In genomic region chr17:8141046-8141445, GRCh38 we compare ENCODE assay signal across 21 cellular contexts. TPM values are rescaled to one million over a fixed set of nuclear protein-coding genes. Genes with fewer than 3 reads are reported as not detected.
DNase-seq lines count a peak whose midpoint lies in the region; ATAC-seq and TF ChIP-seq lines count a peak whose summit lies in the region.
"Had no signal": no experiment of that assay in that cellular context is flagged by ENCODE, and none has a peak within 500 bp of the region (broad histone marks: within the 10 kb centered on the region; RNA-seq: fewer than 3 reads in every experiment).

No MANE protein-coding gene starts in this region.

- H3K27ac Mint-ChIP-seq in activated CD8-positive, alpha-beta T cell treated with anti-CD3 and anti-CD28 coated beads, Interleukin-2, amount 10 ng/mL, durations not matched to agents 7 days and 5 days: peak overlapping the region; percentile 25
- H3K27ac Mint-ChIP-seq in activated CD8-positive, alpha-beta T cell treated with anti-CD3 and anti-CD28 coated beads for 36 hours: no peak overlapping the region
- peak overlapping the region in 5 of 9 donors; percentile 48 to 74 (median 71) for H3K27ac Mint-ChIP-seq in naive thymus-derived CD4-positive, alpha-beta T cell

- POLR2A ChIA-PET in activated CD8-positive, alpha-beta T cell treated with anti-CD3 and anti-CD28 coated beads, Interleukin-2, amount 10 ng/mL, durations not matched to agents 7 days and 5 days (lab: Charles Lee): interaction anchor here (1.3 to 6.2 kb wide), 4 partner anchors 9 to 32 kb away, joined by 4 to 66 read pairs (median 22); partner anchors contain the start of gene PER1
- POLR2A ChIA-PET in activated CD8-positive, alpha-beta T cell treated with anti-CD3 and anti-CD28 coated beads for 36 hours (lab: Charles Lee): interaction anchor here (0.5 to 12.8 kb wide), 8 partner anchors 14 to 107 kb away, joined by 3 to 228 read pairs (median 4); partner anchors contain the start of genes ALOXE3, PER1 and VAMP2
- POLR2A ChIA-PET in naive thymus-derived CD4-positive, alpha-beta T cell (lab: Charles Lee): interaction anchor here (1.0 to 6.2 kb wide), 9 partner anchors 8 to 106 kb away, joined by 3 to 136 read pairs (median 7); partner anchors contain the start of genes CTC1, HES7 and PER1

- H3K27me3 ChIP-seq in mammary epithelial cell (ENCODE audit: insufficient read depth, low read length) (no peaks in the 10 kb centered on the region), stomach (no peaks in the 10 kb centered on the region)
- H3K27me3 ChIP-seq in naive thymus-derived CD4-positive, alpha-beta T cell (ENCODE audit: control insufficient read depth in 2 of 2, insufficient read depth in 2 of 2, low read length in 2 of 2): no peaks in the 10 kb centered on the region
- H3K27me3 ChIP-seq: BLaER1 treated with 17β-estradiol and CSF1 and Interleukin-3, amounts not matched to agents 10 nM and 100 nM; suprapubic skin had no signal

- no peak for TF ChIP-seq POLR2A in stomach (IDR thresholded peaks at IDR 0.05)

- peaks cover 3% of the 10 kb centered on the region for H3K27me3 Mint-ChIP-seq in activated CD8-positive, alpha-beta T cell treated with anti-CD3 and anti-CD28 coated beads, Interleukin-2, amount 10 ng/mL, durations not matched to agents 7 days and 5 days (ENCODE audit: low read depth)
- H3K27me3 Mint-ChIP-seq in activated CD8-positive, alpha-beta T cell treated with anti-CD3 and anti-CD28 coated beads for 36 hours: peaks cover 3% of the 10 kb centered on the region
- H3K27me3 Mint-ChIP-seq in naive thymus-derived CD4-positive, alpha-beta T cell: peaks cover 0 to 8% (median 0%) of the 10 kb centered on the region in 5 donors
- H3K27me3 Mint-ChIP-seq: effector memory CD8-positive, alpha-beta T cell had no signal

- H3K9ac ChIP-seq in mammary epithelial cell (ENCODE audit: insufficient read depth, low read length): no peak overlapping the region

- peaks cover 36% of the 10 kb centered on the region for H3K36me3 Mint-ChIP-seq in activated CD8-positive, alpha-beta T cell treated with anti-CD3 and anti-CD28 coated beads, Interleukin-2, amount 10 ng/mL, durations not matched to agents 7 days and 5 days (ENCODE audit: low read depth)
- peaks cover 35% of the 10 kb centered on the region for H3K36me3 Mint-ChIP-seq in activated CD8-positive, alpha-beta T cell treated with anti-CD3 and anti-CD28 coated beads for 36 hours (ENCODE audit: low read depth)
- H3K36me3 Mint-ChIP-seq in naive thymus-derived CD4-positive, alpha-beta T cell: peaks cover 5 to 29% (median 8%) of the 10 kb centered on the region in 5 donors

- dilution Hi-C loops in mammary epithelial cell (cut with HindIII; ENCODE audit: low sequenced_read_pairs): no loop called here

- TF ChIP-seq EP300 in stomach (IDR thresholded peaks at IDR 0.05): no peak

- H3K4me3 ChIP-seq in mammary epithelial cell (replicated peaks in 1 of 3; ENCODE audit: insufficient read depth in 1 of 3, low read depth in 2 of 3, low read length in 3 of 3) (no peak overlapping the region), stomach (no peak overlapping the region)
- H3K4me3 ChIP-seq in naive thymus-derived CD4-positive, alpha-beta T cell (ENCODE audit: low read length): no peak overlapping the region
- H3K4me3 ChIP-seq: A549; BLaER1 treated with 17β-estradiol and CSF1 and Interleukin-3, amounts not matched to agents 10 nM and 100 nM; smooth muscle cell; suprapubic skin had no signal

- no peak for DNase-seq in activated CD8-positive, alpha-beta T cell treated with anti-CD3 and anti-CD28 coated beads, Interleukin-2, amount 10 ng/mL, durations not matched to agents 7 days and 5 days
- DNase-seq in activated CD8-positive, alpha-beta T cell treated with anti-CD3 and anti-CD28 coated beads for 36 hours: no peak
- DNase-seq in mammary epithelial cell (no peak), stomach (no peak), mucosa of gallbladder (ENCODE audit: low spot score) (no peak), KBM-7 (no peak)
- DNase-seq in naive thymus-derived CD4-positive, alpha-beta T cell: peak in 3 of 9 donors; percentile 10 to 14 (median 10)
- DNase-seq in stimulated activated CD4-positive, alpha-beta T cell treated with anti-CD3 and anti-CD28 coated beads, Interleukin-4, amount 100 ng/mL, for 1 hour: no peak
- DNase-seq: DMS53; NCI-H2029 treated with DMSO at 0.1 percent for 48 hours; NCI-H510A; nucleus accumbens; SHP77; stimulated activated CD8-positive, alpha-beta memory T cell treated with anti-CD3 and anti-CD28 coated beads, Interleukin-4, amount 100 ng/mL, for 48 hours had no signal

- TF ChIP-seq CTCF in activated CD8-positive, alpha-beta T cell treated with anti-CD3 and anti-CD28 coated beads for 36 hours (IDR thresholded peaks at IDR 0.05): no peak
- TF ChIP-seq CTCF in mammary epithelial cell (conservative IDR thresholded peaks at IDR 0.05 in 1 of 2, IDR thresholded peaks at IDR 0.05 in 1 of 2; ENCODE audit: extremely low read depth in 1 of 2, insufficient read depth in 1 of 2, low read depth in 1 of 2, low read length in 2 of 2) (no peak), stomach (IDR thresholded peaks at IDR 0.05) (no peak)

- no peaks in the 10 kb centered on the region for H3K9me3 Mint-ChIP-seq in activated CD8-positive, alpha-beta T cell treated with anti-CD3 and anti-CD28 coated beads, Interleukin-2, amount 10 ng/mL, durations not matched to agents 7 days and 5 days (ENCODE audit: insufficient read depth)
- H3K9me3 Mint-ChIP-seq in activated CD8-positive, alpha-beta T cell treated with anti-CD3 and anti-CD28 coated beads for 36 hours: no peaks in the 10 kb centered on the region
- peaks cover 0 to 25% (median 0%) of the 10 kb centered on the region in 11 donors for H3K9me3 Mint-ChIP-seq in naive thymus-derived CD4-positive, alpha-beta T cell
- H3K9me3 Mint-ChIP-seq: effector memory CD8-positive, alpha-beta T cell had no signal

- CTCF ChIA-PET in activated CD8-positive, alpha-beta T cell treated with anti-CD3 and anti-CD28 coated beads, Interleukin-2, amount 10 ng/mL, durations not matched to agents 7 days and 5 days (lab: Charles Lee): interaction anchor here (0.9 to 8.3 kb wide), 4 partner anchors 15 to 154 kb away, joined by 3 to 165 read pairs (median 3); partner anchors contain the start of genes PER1, SLC25A35 and VAMP2
- CTCF ChIA-PET in activated CD8-positive, alpha-beta T cell treated with anti-CD3 and anti-CD28 coated beads for 36 hours (lab: Charles Lee): interaction anchor here (1.2 to 9.0 kb wide), 3 partner anchors 10 to 32 kb away, joined by 3 to 63 read pairs (median 4); partner anchors contain the start of gene ALOXE3
- CTCF ChIA-PET in mammary epithelial cell (lab: Charles Lee; ENCODE audit: low non-redundant PET): no interaction called here
- CTCF ChIA-PET in naive thymus-derived CD4-positive, alpha-beta T cell (lab: Charles Lee): interaction anchor here (0.8 to 4.0 kb wide), 9 partner anchors 10 to 160 kb away, joined by 3 to 26 read pairs (median 4); partner anchors contain the start of gene ALOXE3

- H3K4me3 Mint-ChIP-seq in activated CD8-positive, alpha-beta T cell treated with anti-CD3 and anti-CD28 coated beads, Interleukin-2, amount 10 ng/mL, durations not matched to agents 7 days and 5 days: no peak overlapping the region
- no peak overlapping the region for H3K4me3 Mint-ChIP-seq in activated CD8-positive, alpha-beta T cell treated with anti-CD3 and anti-CD28 coated beads for 36 hours
- peak overlapping the region in 2 of 10 donors; percentile 6 to 42 for H3K4me3 Mint-ChIP-seq in naive thymus-derived CD4-positive, alpha-beta T cell

- BruUV-seq in mammary epithelial cell (replicated peaks; lab: Mats Ljungman, UMichigan): TSS peak; percentile 0

- intact Hi-C loops in activated CD8-positive, alpha-beta T cell treated with anti-CD3 and anti-CD28 coated beads for 36 hours (cut with micrococcal nuclease): no loop called here
- intact Hi-C loops in mammary epithelial cell (cut with micrococcal nuclease): no loop called here
- intact Hi-C loops in naive thymus-derived CD4-positive, alpha-beta T cell (cut with micrococcal nuclease): no loop called here
- intact Hi-C loops in stomach (cut with DNase I; ENCODE audit: low total_unique reads): no loop called here

- H3K4me1 Mint-ChIP-seq in activated CD8-positive, alpha-beta T cell treated with anti-CD3 and anti-CD28 coated beads, Interleukin-2, amount 10 ng/mL, durations not matched to agents 7 days and 5 days (ENCODE audit: low read depth): peaks cover 5% of the 10 kb centered on the region
- no peaks in the 10 kb centered on the region for H3K4me1 Mint-ChIP-seq in activated CD8-positive, alpha-beta T cell treated with anti-CD3 and anti-CD28 coated beads for 36 hours (ENCODE audit: low read depth)
- H3K4me1 Mint-ChIP-seq in naive thymus-derived CD4-positive, alpha-beta T cell: peaks cover 0 to 7% (median 0%) of the 10 kb centered on the region in 7 donors

- no peak overlapping the region for H3K4me2 ChIP-seq in mammary epithelial cell (ENCODE audit: insufficient read depth, low read depth, low read length)
- H3K4me2 ChIP-seq: A549; BLaER1 treated with 17β-estradiol and CSF1 and Interleukin-3, amounts not matched to agents 10 nM and 100 nM; smooth muscle cell had no signal

- H3K36me3 ChIP-seq in mammary epithelial cell (ENCODE audit: insufficient read depth, low read length) (peaks cover 14% of the 10 kb centered on the region), stomach (peaks cover 66 to 68% (median 68%) of the 10 kb centered on the region in 4 donors)
- peaks cover 0 to 59% (median 10%) of the 10 kb centered on the region in 3 experiments for H3K36me3 ChIP-seq in naive thymus-derived CD4-positive, alpha-beta T cell (ENCODE audit: control insufficient read depth in 2 of 3, insufficient read depth in 3 of 3, low read length in 3 of 3)

- no peaks in the 10 kb centered on the region for H4K20me1 ChIP-seq in mammary epithelial cell (ENCODE audit: insufficient read depth, low read length)

- H3K9me3 ChIP-seq in mammary epithelial cell (replicated peaks; ENCODE audit: insufficient read depth, low read length) (no peaks in the 10 kb centered on the region), stomach (no peaks in the 10 kb centered on the region)
- no peaks in the 10 kb centered on the region for H3K9me3 ChIP-seq in naive thymus-derived CD4-positive, alpha-beta T cell (ENCODE audit: control insufficient read depth in 2 of 3, low read length in 3 of 3)
- H3K9me3 ChIP-seq: A549; BLaER1 treated with 17β-estradiol and CSF1 and Interleukin-3, amounts not matched to agents 10 nM and 100 nM; suprapubic skin had no signal

- H3K27ac ChIP-seq in mammary epithelial cell (ENCODE audit: insufficient read depth, low read depth, low read length) (no peak overlapping the region), stomach (peak overlapping the region in 3 of 5 donors; percentile 86 to 100 (median 93))
- no peak overlapping the region for H3K27ac ChIP-seq in naive thymus-derived CD4-positive, alpha-beta T cell (ENCODE audit: low read depth, low read length)
- H3K27ac ChIP-seq: A549; BLaER1 treated with 17β-estradiol and CSF1 and Interleukin-3, amounts not matched to agents 10 nM and 100 nM; suprapubic skin had no signal

- no peak overlapping the region for H2AFZ ChIP-seq in mammary epithelial cell (ENCODE audit: low read depth, low read length)

- no peak for ATAC-seq in activated CD8-positive, alpha-beta T cell treated with anti-CD3 and anti-CD28 coated beads, Interleukin-2, amount 10 ng/mL, durations not matched to agents 7 days and 5 days
- ATAC-seq in activated CD8-positive, alpha-beta T cell treated with anti-CD3 and anti-CD28 coated beads for 36 hours: no peak
- ATAC-seq in naive thymus-derived CD4-positive, alpha-beta T cell: no peak
- ATAC-seq: A549; effector memory CD8-positive, alpha-beta T cell had no signal

- 100% methylated on average over 5 of the region's 7 CpGs for WGBS in mammary epithelial cell (ENCODE audit: low coverage, missing lambda C conversion rate)
- WGBS in stomach, 5 donors: 84 to 95% (median 90%) methylated on average over 7 of the region's 7 CpGs

- in situ Hi-C loops in mammary epithelial cell (cut with MboI; ENCODE audit: low sequenced_read_pairs in 2 of 2) (no loop called here), KBM-7 (cut with MboI; ENCODE audit: low pct_unique_long_range_greater_than_20kb, low sequenced_read_pairs) (no loop called here)

- no peaks in the 10 kb centered on the region for H3K79me2 ChIP-seq in mammary epithelial cell (ENCODE audit: insufficient read depth, low read length)

- H3K4me1 ChIP-seq in mammary epithelial cell (ENCODE audit: insufficient read depth, low read length) (peaks cover 10% of the 10 kb centered on the region), stomach (peaks cover 22 to 65% (median 42%) of the 10 kb centered on the region in 4 donors)
- peaks cover 8 to 17% of the 10 kb centered on the region in 2 donors for H3K4me1 ChIP-seq in naive thymus-derived CD4-positive, alpha-beta T cell (ENCODE audit: control insufficient read depth in 2 of 2, insufficient read depth in 2 of 2, low read length in 2 of 2)

RNA-seq across cellular contexts. Expression of gene PER1, which starts 11.2 kb away (rescaled TPM):
- total RNA-seq in activated CD8-positive, alpha-beta T cell treated with anti-CD3 and anti-CD28 coated beads, Interleukin-2, amount 10 ng/mL, durations not matched to agents 7 days and 5 days: 10 to 100 TPM; 35.0 to 38.1 TPM
- 100 to 1,000 TPM; 123 to 129 TPM for total RNA-seq in activated CD8-positive, alpha-beta T cell treated with anti-CD3 and anti-CD28 coated beads for 36 hours
- 10 to 100 TPM; 26.8 to 97.9 TPM for total RNA-seq in mammary epithelial cell
- 16.8 TPM for polyA plus RNA-seq in mammary epithelial cell
- 96.6 TPM for polyA minus RNA-seq in mammary epithelial cell
- total RNA-seq in naive thymus-derived CD4-positive, alpha-beta T cell: 1,000 to 10,000 TPM in 2 of 5 experiments, 10 to 100 TPM in 3; 40.1 to 1,786 (median 95.0) TPM
- polyA plus RNA-seq in naive thymus-derived CD4-positive, alpha-beta T cell: 10 to 100 TPM in 1 of 2 donors, 1 to 10 TPM in 1; 7.9 to 12.1 TPM
- 100 to 1,000 TPM in 3 of 5 donors, 10 to 100 TPM in 2; 16.2 to 163 (median 137) TPM for total RNA-seq in stomach
- 10 to 100 TPM; 47.2 to 69.4 (median 66.7) TPM for polyA plus RNA-seq in stomach
- total RNA-seq in mucosa of gallbladder: 123 TPM

RNA-seq across cellular contexts. Expression of gene HES7, which starts 17.1 kb away (rescaled TPM):
- total RNA-seq in activated CD8-positive, alpha-beta T cell treated with anti-CD3 and anti-CD28 coated beads, Interleukin-2, amount 10 ng/mL, durations not matched to agents 7 days and 5 days: under 1 TPM in 1 of 2 experiments, not detected in 1; 0.29 TPM
- total RNA-seq in activated CD8-positive, alpha-beta T cell treated with anti-CD3 and anti-CD28 coated beads for 36 hours: 1 to 10 TPM; 4.0 to 4.9 TPM
- 1 to 10 TPM in 1 of 2 donors, under 1 TPM in 1; 0.33 to 1.9 TPM for total RNA-seq in mammary epithelial cell
- polyA plus RNA-seq in mammary epithelial cell: 0.34 TPM
- polyA minus RNA-seq in mammary epithelial cell: not detected
- total RNA-seq in naive thymus-derived CD4-positive, alpha-beta T cell: under 1 TPM; 0.22 to 0.98 (median 0.41) TPM
- polyA plus RNA-seq in naive thymus-derived CD4-positive, alpha-beta T cell: not detected
- total RNA-seq in stomach: not detected
- under 1 TPM in 2 of 3 donors, not detected in 1; 0.58 to 0.92 TPM for polyA plus RNA-seq in stomach
- 0.78 TPM for total RNA-seq in mucosa of gallbladder
- total RNA-seq: mesenteric fat pad, smooth muscle cell, suprapubic skin had no signal
- polyA plus RNA-seq: smooth muscle cell had no signal

RNA-seq across cellular contexts. Expression of gene VAMP2, which starts 21.7 kb away (rescaled TPM):
- total RNA-seq in activated CD8-positive, alpha-beta T cell treated with anti-CD3 and anti-CD28 coated beads, Interleukin-2, amount 10 ng/mL, durations not matched to agents 7 days and 5 days: 10 to 100 TPM; 56.3 to 56.7 TPM
- 10 to 100 TPM; 30.0 to 33.7 TPM for total RNA-seq in activated CD8-positive, alpha-beta T cell treated with anti-CD3 and anti-CD28 coated beads for 36 hours
- 10 to 100 TPM in 1 of 2 donors, 1 to 10 TPM in 1; 9.2 to 30.8 TPM for total RNA-seq in mammary epithelial cell
- polyA plus RNA-seq in mammary epithelial cell: 7.2 TPM
- polyA minus RNA-seq in mammary epithelial cell: 18.0 TPM
- total RNA-seq in naive thymus-derived CD4-positive, alpha-beta T cell: 100 to 1,000 TPM in 4 of 5 experiments, 10 to 100 TPM in 1; 87.1 to 256 (median 210) TPM
- 10 to 100 TPM; 75.0 to 75.1 TPM for polyA plus RNA-seq in naive thymus-derived CD4-positive, alpha-beta T cell
- 100 to 1,000 TPM in 1 of 5 donors, 10 to 100 TPM in 2, 1 to 10 TPM in 2; 6.7 to 104 (median 17.3) TPM for total RNA-seq in stomach
- 10 to 100 TPM; 32.4 to 58.8 (median 43.1) TPM for polyA plus RNA-seq in stomach
- total RNA-seq in mucosa of gallbladder: 73.8 TPM

RNA-seq across cellular contexts. Expression of gene ALOXE3, which starts 22.7 kb away (rescaled TPM):
- total RNA-seq in activated CD8-positive, alpha-beta T cell treated with anti-CD3 and anti-CD28 coated beads, Interleukin-2, amount 10 ng/mL, durations not matched to agents 7 days and 5 days: not detected
- under 1 TPM in 1 of 2 experiments, not detected in 1; 0.09 TPM for total RNA-seq in activated CD8-positive, alpha-beta T cell treated with anti-CD3 and anti-CD28 coated beads for 36 hours
- 10 to 100 TPM in 1 of 2 donors, 1 to 10 TPM in 1; 3.8 to 27.6 TPM for total RNA-seq in mammary epithelial cell
- 9.2 TPM for polyA plus RNA-seq in mammary epithelial cell
- 5.9 TPM for polyA minus RNA-seq in mammary epithelial cell
- total RNA-seq in naive thymus-derived CD4-positive, alpha-beta T cell: 1 to 10 TPM in 1 of 5 experiments, under 1 TPM in 3, not detected in 1; 0.22 to 1.6 (median 0.75) TPM
- polyA plus RNA-seq in naive thymus-derived CD4-positive, alpha-beta T cell: 1 to 10 TPM in 1 of 2 donors, under 1 TPM in 1; 0.11 to 1.6 TPM
- not detected for total RNA-seq in stomach
- under 1 TPM in 2 of 3 donors, not detected in 1; 0.12 to 0.43 TPM for polyA plus RNA-seq in stomach
- total RNA-seq in mucosa of gallbladder: not detected
- total RNA-seq: mesenteric fat pad; T-helper 1 cell treated with Interleukin-12 subunit alpha and Interleukin-12 subunit beta and Interleukin-4 antibody, amounts not matched to agents 30 ng/mL and 1 ng/mL, for 36 hours had no signal

RNA-seq across cellular contexts. Expression of gene TMEM107, which starts 35.1 kb away (rescaled TPM):
- total RNA-seq in activated CD8-positive, alpha-beta T cell treated with anti-CD3 and anti-CD28 coated beads, Interleukin-2, amount 10 ng/mL, durations not matched to agents 7 days and 5 days: 10 to 100 TPM; 39.6 to 44.1 TPM
- 10 to 100 TPM; 33.4 to 35.9 TPM for total RNA-seq in activated CD8-positive, alpha-beta T cell treated with anti-CD3 and anti-CD28 coated beads for 36 hours
- 10 to 100 TPM; 23.8 to 24.0 TPM for total RNA-seq in mammary epithelial cell
- polyA plus RNA-seq in mammary epithelial cell: 32.2 TPM
- 50.2 TPM for polyA minus RNA-seq in mammary epithelial cell
- 10 to 100 TPM; 23.1 to 49.7 (median 26.5) TPM for total RNA-seq in naive thymus-derived CD4-positive, alpha-beta T cell
- 10 to 100 TPM; 40.4 to 45.9 TPM for polyA plus RNA-seq in naive thymus-derived CD4-positive, alpha-beta T cell
- 10 to 100 TPM in 3 of 5 donors, 1 to 10 TPM in 2; 5.2 to 37.6 (median 14.9) TPM for total RNA-seq in stomach
- polyA plus RNA-seq in stomach: 10 to 100 TPM in 1 of 3 donors, 1 to 10 TPM in 2; 6.3 to 10.3 (median 8.0) TPM
- 22.5 TPM for total RNA-seq in mucosa of gallbladder

Comparison
In these comparisons a context has a peak if more than half of its experiments do, and no peak if none do; other contexts are left out.
1. H3K27ac ChIP-seq: peak in stomach (3 of 5); none in mammary epithelial cell (single experiment) and naive thymus-derived CD4-positive, alpha-beta T cell (single experiment).